In the genomic region with DNA sequence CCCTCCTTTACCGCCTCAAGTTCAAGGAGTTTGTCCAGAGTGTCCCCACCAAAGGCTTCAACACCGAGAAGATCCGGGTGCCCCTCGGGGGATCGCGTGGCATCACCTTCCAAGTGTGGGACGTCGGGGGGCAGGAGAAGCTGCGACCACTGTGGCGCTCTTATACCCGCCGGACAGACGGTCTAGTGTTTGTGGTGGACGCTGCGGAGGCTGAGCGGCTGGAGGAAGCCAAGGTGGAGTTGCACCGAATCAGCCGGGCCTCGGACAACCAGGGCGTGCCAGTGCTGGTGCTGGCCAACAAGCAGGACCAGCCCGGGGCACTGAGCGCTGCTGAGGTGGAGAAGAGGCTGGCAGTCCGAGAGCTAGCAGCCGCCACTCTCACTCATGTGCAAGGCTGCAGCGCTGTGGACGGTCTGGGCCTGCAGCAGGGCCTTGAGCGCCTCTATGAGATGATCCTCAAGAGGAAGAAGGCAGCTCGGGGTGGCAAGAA, we compare ENCODE assay signal across 8 cellular contexts. TPM values are rescaled to one million over a fixed set of nuclear protein-coding genes. Genes with fewer than 3 reads are reported as not detected.
DNase-seq lines count a peak whose midpoint lies in the region; ATAC-seq, FAIRE-seq and TF ChIP-seq lines count a peak whose summit lies in the region.

No MANE protein-coding gene starts in this region.

- H3K27ac Mint-ChIP-seq in T-helper 1 cell treated with Interleukin-12 subunit alpha and Interleukin-12 subunit beta and Interleukin-4 antibody, amounts not matched to agents 30 μg/mL and 1 μg/mL, for 36 hours, result peak overlapping the region; percentile 89
- peak overlapping the region; percentile 94 to 98 (median 95) for H3K27ac Mint-ChIP-seq in brain

- peak overlapping the region; percentile 94 for H3K4me3 Mint-ChIP-seq in T-helper 1 cell treated with Interleukin-12 subunit alpha and Interleukin-12 subunit beta and Interleukin-4 antibody, amounts not matched to agents 30 μg/mL and 1 μg/mL, for 36 hours
- H3K4me3 Mint-ChIP-seq in brain, result peak overlapping the region; percentile 92 to 96 (median 93)

- no peaks in the 10 kb centered on the region for H3K27me3 Mint-ChIP-seq in T-helper 1 cell treated with Interleukin-12 subunit alpha and Interleukin-12 subunit beta and Interleukin-4 antibody, amounts not matched to agents 30 μg/mL and 1 μg/mL, for 36 hours (ENCODE audit: low read depth)
- H3K27me3 Mint-ChIP-seq in brain, result peaks cover 5% of the 10 kb centered on the region

- TF ChIP-seq EP300 in HepG2 (IDR thresholded peaks at IDR 0.05; ENCODE audit: low read depth in 2 of 2, low read length in 2 of 2) (no peak), HepG2 (CRISPR knock-in tag; IDR thresholded peaks at IDR 0.05; ENCODE audit: borderline replicate concordance) (no peak)

- ATAC-seq in HepG2, result no peak; the same call in 2 of the 3 replicates

- in situ Hi-C loops in HepG2 (cut with HindIII; ENCODE audit: extremely low pct_ligation_motif_present, low pct_unique_long_range_greater_than_20kb), result loop anchor here (5.0 kb wide), 1 partner anchor 82 kb away; the partner anchor contains the start of gene DHX8

- peaks cover 69% of the 10 kb centered on the region for H3K4me1 ChIP-seq in HepG2 (ENCODE audit: insufficient read depth, low read length)
- peaks cover 2 to 45% (median 35%) of the 10 kb centered on the region in 5 donors for H3K4me1 ChIP-seq in subcutaneous abdominal adipose tissue (ENCODE audit: control insufficient read depth in 5 of 5, insufficient read depth in 5 of 5, low read length in 5 of 5)

- POLR2A ChIA-PET in HepG2 (lab: Yijun Ruan, JAX), result interaction anchor here (0.7 to 13.3 kb wide), 19 partner anchors 10 to 81 kb away, joined by 3 to 485 read pairs (median 29); partner anchors contain the start of gene DHX8

- H3K27ac ChIP-seq in HepG2 (ENCODE audit: extremely low read length, insufficient read depth, low read length) (no peak overlapping the region), subcutaneous abdominal adipose tissue (ENCODE audit: low read depth, low read length) (peak overlapping the region; percentile 65)

- CTCF ChIA-PET in HepG2 (lab: Yijun Ruan, JAX; ENCODE audit: low intra/inter-chr PET ratio, low total read pairs), result interaction anchor here (9.0 kb wide), 1 partner anchor 82 kb away, joined by 381 read pairs; the partner anchor contains the start of gene DHX8

- no peak overlapping the region for H2AFZ ChIP-seq in HepG2 (ENCODE audit: low read length)

- peaks cover 14% of the 10 kb centered on the region; the same call in 1 of the 2 replicates for H4K20me1 ChIP-seq in HepG2 (ENCODE audit: insufficient read depth, low read length)

- H3K27me3 ChIP-seq in HepG2 (ENCODE audit: control insufficient read depth in 1 of 2, insufficient read depth in 2 of 2, low read length in 2 of 2) (no peaks in the 10 kb centered on the region; a peak in 1 of 5 replicates), subcutaneous abdominal adipose tissue (ENCODE audit: control insufficient read depth in 5 of 5, insufficient read depth in 4 of 5, low read length in 5 of 5) (no peaks in the 10 kb centered on the region)

- H3K9ac ChIP-seq in HepG2 (ENCODE audit: insufficient read depth, low read depth, low read length), result peak overlapping the region; percentile 87
- peak overlapping the region; percentile 38 to 92 (median 73) for H3K9ac ChIP-seq in subcutaneous abdominal adipose tissue (ENCODE audit: low read length in 5 of 5)

- DNase-seq in T-helper 1 cell (no peak), HepG2 (ENCODE audit: low spot score) (no peak), mucosa of gallbladder (ENCODE audit: low spot score) (no peak), NCI-H1092 treated with DMSO at 0.1 percent for 48 hours (lab: John Stamatoyannopoulos, UW) (no peak)
- no peak for DNase-seq in central memory CD4-positive, alpha-beta T cell

- TF ChIP-seq POLR2A in HepG2 (IDR thresholded peaks at IDR 0.05; ENCODE audit: insufficient read depth in 1 of 2, low read depth in 2 of 2, low read length in 2 of 2), result no peak

- no peaks in the 10 kb centered on the region for H3K9me3 Mint-ChIP-seq in T-helper 1 cell treated with Interleukin-12 subunit alpha and Interleukin-12 subunit beta and Interleukin-4 antibody, amounts not matched to agents 30 μg/mL and 1 μg/mL, for 36 hours
- peaks cover 0 to 3% (median 0%) of the 10 kb centered on the region in 5 experiments for H3K9me3 Mint-ChIP-seq in brain

- TF ChIP-seq RAD21 in HepG2 (CRISPR knock-in tag; IDR thresholded peaks at IDR 0.05), result no peak

- no TSS peak for BruUV-seq in HepG2 (replicated peaks; lab: Mats Ljungman, UMichigan)

- no peaks in the 10 kb centered on the region for H3K9me3 ChIP-seq in HepG2 (ENCODE audit: low read length)
- H3K9me3 ChIP-seq in subcutaneous abdominal adipose tissue (ENCODE audit: control insufficient read depth in 5 of 5, low read length in 5 of 5), result no peaks in the 10 kb centered on the region

- peak overlapping the region; percentile 100 for H3K4me2 ChIP-seq in HepG2 (ENCODE audit: low read depth, low read length)

- H3K4me1 Mint-ChIP-seq in T-helper 1 cell treated with Interleukin-12 subunit alpha and Interleukin-12 subunit beta and Interleukin-4 antibody, amounts not matched to agents 30 μg/mL and 1 μg/mL, for 36 hours (ENCODE audit: low read depth), result peaks cover 30% of the 10 kb centered on the region
- peaks cover 61% of the 10 kb centered on the region for H3K4me1 Mint-ChIP-seq in brain

- no peaks in the 10 kb centered on the region for H3K36me3 Mint-ChIP-seq in T-helper 1 cell treated with Interleukin-12 subunit alpha and Interleukin-12 subunit beta and Interleukin-4 antibody, amounts not matched to agents 30 μg/mL and 1 μg/mL, for 36 hours (ENCODE audit: low read depth)
- H3K36me3 Mint-ChIP-seq in brain, result peaks cover 25% of the 10 kb centered on the region

- FAIRE-seq in HepG2 (lab: Jason Lieb, UNC), result no peak

- H3K4me3 ChIP-seq in HepG2 (replicated peaks in 1 of 3; ENCODE audit: insufficient read depth in 1 of 3, low read depth in 2 of 3, low read length in 3 of 3), result peak overlapping the region; percentile 77 to 96 (median 87)
- peak overlapping the region; percentile 69 to 87 (median 81) for H3K4me3 ChIP-seq in subcutaneous abdominal adipose tissue (ENCODE audit: low read depth in 1 of 5, low read length in 5 of 5)

- intact Hi-C loops in HepG2 (cut with micrococcal nuclease; ENCODE audit: unreplicated experiment), result loop anchor here (5.0 kb wide), 1 partner anchor 272 kb away; no protein-coding TSS in a partner anchor

- H3K79me2 ChIP-seq in HepG2 (ENCODE audit: insufficient read depth, low read length), result peaks cover 28% of the 10 kb centered on the region

- H3K36me3 ChIP-seq in HepG2 (replicated peaks in 1 of 2; ENCODE audit: control insufficient read depth in 1 of 2, insufficient read depth in 2 of 2, low read length in 2 of 2) (peaks cover 0 to 2% of the 10 kb centered on the region in 2 experiments; a peak in 2 of 5 replicates), subcutaneous abdominal adipose tissue (ENCODE audit: control insufficient read depth in 5 of 5, insufficient read depth in 5 of 5, low read length in 5 of 5) (peaks cover 0 to 4% (median 0%) of the 10 kb centered on the region in 5 donors)

- WGBS in HepG2 (ENCODE audit: low lambda C conversion rate), result 79% methylated on average over 24 of the region's 28 CpGs

- no peak for TF ChIP-seq CTCF in brain (conservative IDR thresholded peaks at IDR 0.05)
- TF ChIP-seq CTCF in HepG2 (CRISPR knock-in tag; IDR thresholded peaks at IDR 0.05), result 0 out of 2 replicates have a peak, but pooled peaks have one; percentile 11

TF ChIP-seq in HepG2, 621 proteins besides CTCF, POLR2A, EP300 and RAD21 (continues in another document):
- TF ChIP-seq NFE2L1 (CRISPR knock-in tag; IDR thresholded peaks at IDR 0.05; ENCODE audit: borderline replicate concordance), result no peak
- no peak for TF ChIP-seq ZNF747 (CRISPR knock-in tag; IDR thresholded peaks at IDR 0.05; ENCODE audit: borderline replicate concordance)
- TF ChIP-seq, protein P1, sequence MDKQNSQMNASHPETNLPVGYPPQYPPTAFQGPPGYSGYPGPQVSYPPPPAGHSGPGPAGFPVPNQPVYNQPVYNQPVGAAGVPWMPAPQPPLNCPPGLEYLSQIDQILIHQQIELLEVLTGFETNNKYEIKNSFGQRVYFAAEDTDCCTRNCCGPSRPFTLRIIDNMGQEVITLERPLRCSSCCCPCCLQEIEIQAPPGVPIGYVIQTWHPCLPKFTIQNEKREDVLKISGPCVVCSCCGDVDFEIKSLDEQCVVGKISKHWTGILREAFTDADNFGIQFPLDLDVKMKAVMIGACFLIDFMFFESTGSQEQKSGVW (CRISPR knock-in tag; IDR thresholded peaks at IDR 0.05; ENCODE audit: borderline replicate concordance), result no peak
- no peak for TF ChIP-seq ESRRA (CRISPR knock-in tag; IDR thresholded peaks at IDR 0.05; ENCODE audit: low read depth)
- TF ChIP-seq PITX1 (CRISPR knock-in tag; IDR thresholded peaks at IDR 0.05), result no peak
- TF ChIP-seq ZNF773 (CRISPR knock-in tag; IDR thresholded peaks at IDR 0.05; ENCODE audit: borderline replicate concordance), result no peak
- no peak for TF ChIP-seq ZFP62 (CRISPR knock-in tag; IDR thresholded peaks at IDR 0.05)
- no peak for TF ChIP-seq SETDB1 (CRISPR knock-in tag; IDR thresholded peaks at IDR 0.05; ENCODE audit: borderline replicate concordance)

RNA-seq across cellular contexts. Expression of gene ARL4D, which starts 1.1 kb away (rescaled TPM):
- polyA plus RNA-seq in brain (ENCODE audit: insufficient read depth, low read depth, low replicate concordance) (9.2 TPM), HepG2 (2011; rRNA removed) (25.9 and 40.6 TPM in 2 replicates)
- total RNA-seq in HepG2 (2016; rRNA removed; fragmentation: Illumina TruSeq; extraction: Trizol) (9.0 and 9.5 TPM in 2 replicates), mucosa of gallbladder (16.4 TPM)
- total RNA-seq in HepG2 (2016; cell fraction: cytosol; rRNA removed; fragmentation: Illumina TruSeq; extraction: Trizol; ENCODE audit: low read depth), result 4.8 and 5.0 TPM in 2 replicates
- 8.2 and 10.0 TPM in 2 replicates for total RNA-seq in HepG2 (2016; cell fraction: insoluble cytoplasmic fraction; rRNA removed; fragmentation: Illumina TruSeq; extraction: Trizol)
- total RNA-seq in HepG2 (2016; cell fraction: membrane; rRNA removed; fragmentation: Illumina TruSeq; extraction: Trizol), result 6.9 and 7.7 TPM in 2 replicates
- 5.3 and 7.3 TPM in 2 replicates for total RNA-seq in HepG2 (2016; cell fraction: nucleus; rRNA removed; fragmentation: Illumina TruSeq; extraction: Trizol)
- polyA plus RNA-seq in HepG2 (2011; cell fraction: cytosol; rRNA removed), result 42.8 and 43.2 TPM in 2 replicates
- polyA plus RNA-seq in HepG2 (2011; cell fraction: nucleus; rRNA removed), result 20.5 and 34.1 TPM in 2 replicates
- 31.5 and 47.6 TPM in 2 replicates for polyA plus RNA-seq in HepG2 (2012)
- 2.0 and 2.2 TPM in 2 replicates for polyA plus RNA-seq in HepG2 (2016; cell fraction: cytosol; fragmentation: Illumina TruSeq; extraction: Trizol; ENCODE audit: low read depth)
- 11.6 and 13.8 TPM in 2 replicates for polyA plus RNA-seq in HepG2 (2016; cell fraction: insoluble cytoplasmic fraction; fragmentation: Illumina TruSeq; extraction: Trizol; ENCODE audit: low read depth)
- 3.2 TPM in 2 replicates for polyA plus RNA-seq in HepG2 (2016; cell fraction: membrane; fragmentation: Illumina TruSeq; extraction: Trizol; ENCODE audit: low read depth)
- polyA plus RNA-seq in HepG2 (2016; cell fraction: nucleus; fragmentation: Illumina TruSeq; extraction: Trizol; ENCODE audit: insufficient read depth, low read depth), result 12.2 and 15.4 TPM in 2 replicates
- polyA minus RNA-seq in HepG2 (2011; rRNA and poly(A)+ RNA removed; ENCODE audit: low replicate concordance), result 18.8 and 37.1 TPM in 2 replicates
- 15.0 and 19.8 TPM in 2 replicates for polyA minus RNA-seq in HepG2 (2011; cell fraction: cytosol; rRNA and poly(A)+ RNA removed)
- polyA minus RNA-seq in HepG2 (2011; cell fraction: nucleus; rRNA and poly(A)+ RNA removed), result 8.9 and 13.3 TPM in 2 replicates
